ENCODE assay signal across 8 cellular contexts in the genomic region with DNA sequence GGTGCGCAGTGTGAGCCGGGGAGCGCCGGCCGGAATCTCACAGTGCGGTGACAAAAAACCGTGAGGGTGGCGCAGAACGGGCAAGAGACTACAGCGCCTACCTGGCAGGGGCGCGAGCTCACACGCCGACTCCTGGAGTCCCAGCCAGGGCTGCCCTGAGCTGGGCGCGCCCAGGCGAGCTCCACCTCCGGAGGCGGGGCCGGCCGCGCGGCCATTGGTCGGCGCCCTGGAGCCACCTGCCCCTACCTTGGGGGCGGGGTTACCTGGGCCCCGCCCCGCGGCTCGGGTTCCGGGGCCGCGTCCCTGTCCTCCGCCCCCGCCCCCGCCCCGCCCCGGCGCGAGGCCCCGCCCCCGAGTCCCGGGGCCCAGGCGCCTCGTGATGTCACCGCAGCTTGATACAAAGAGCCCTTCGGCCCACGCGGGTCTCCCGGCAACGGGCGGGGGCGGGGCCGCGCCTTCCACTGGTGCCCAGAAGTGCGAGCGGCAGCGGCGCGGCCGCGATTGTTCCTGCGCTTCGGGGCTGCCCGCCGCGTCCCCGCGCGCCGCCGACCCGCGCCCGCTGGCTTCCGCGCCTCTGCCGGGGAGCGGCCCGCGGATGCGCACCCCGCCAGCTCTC.
DNase-seq lines count a peak whose midpoint lies in the region; ATAC-seq, FAIRE-seq and TF ChIP-seq lines count a peak whose summit lies in the region.

No MANE protein-coding gene starts in this region.

- FAIRE-seq in GM19239 (lab: Jason Lieb, UNC), result peak; percentile 70

- DNase-seq in AG10803 (ENCODE audit: low read depth) (peak; percentile 9), GM19239 (ENCODE audit: insufficient read length, low spot score) (peak; percentile 96), NCI-H524 treated with DMSO at 0.1 percent for 48 hours (lab: John Stamatoyannopoulos, UW) (peak; percentile 33), memory B cell (ENCODE audit: low spot score in 2 of 2) (peak; percentile 86 to 90)
- peak; percentile 94 for DNase-seq in activated CD4-positive, alpha-beta memory T cell treated with anti-CD3 and anti-CD28 coated beads for 36 hours
- DNase-seq in stimulated activated CD4-positive, alpha-beta T cell treated with anti-CD3 and anti-CD28 coated beads, TNF-alpha, amount 100 ng/mL, for 48 hours (ENCODE audit: low read depth in 3 of 3), result peak; percentile 83 to 92 (median 86)

- peak; percentile 59 for ATAC-seq in HG03439 (IDR thresholded peaks at IDR 0.05; ENCODE audit: unreplicated experiment)
- peak; percentile 78 for ATAC-seq in memory B cell (ENCODE audit: low read depth)

- H3K36me3 ChIP-seq in duodenal mucosa (ENCODE audit: control insufficient read depth in 1 of 2, insufficient read depth in 2 of 2, low read length in 2 of 2), result no peaks in the 10 kb centered on the region

- H3K27ac Mint-ChIP-seq in activated CD4-positive, alpha-beta memory T cell treated with anti-CD3 and anti-CD28 coated beads for 36 hours, result peak overlapping the region; percentile 66
- H3K27ac Mint-ChIP-seq in memory B cell, result peak overlapping the region; percentile 96

- CTCF ChIA-PET in activated CD4-positive, alpha-beta memory T cell treated with anti-CD3 and anti-CD28 coated beads for 36 hours (lab: Charles Lee), result interaction anchor here (0.6 to 4.2 kb wide), 11 partner anchors 12 to 355 kb away, joined by 3 to 28 read pairs (median 4); a partner anchor contains a TSS

- peaks cover 48% of the 10 kb centered on the region for H3K4me1 Mint-ChIP-seq in activated CD4-positive, alpha-beta memory T cell treated with anti-CD3 and anti-CD28 coated beads for 36 hours (ENCODE audit: low read depth)
- H3K4me1 Mint-ChIP-seq in memory B cell, result peaks cover 47% of the 10 kb centered on the region

- intact Hi-C loops in activated CD4-positive, alpha-beta memory T cell treated with anti-CD3 and anti-CD28 coated beads for 36 hours (cut with micrococcal nuclease), result loop anchor here (5.0 kb wide), 1 partner anchor 35 kb away; no protein-coding TSS in a partner anchor

- no peaks in the 10 kb centered on the region for H3K9me3 ChIP-seq in duodenal mucosa (ENCODE audit: control insufficient read depth in 1 of 2, low read length in 2 of 2)

- no peaks in the 10 kb centered on the region for H3K9me3 Mint-ChIP-seq in activated CD4-positive, alpha-beta memory T cell treated with anti-CD3 and anti-CD28 coated beads for 36 hours
- no peaks in the 10 kb centered on the region for H3K9me3 Mint-ChIP-seq in memory B cell

- H3K4me3 ChIP-seq in AG10803 (ENCODE audit: low read length) (no peak overlapping the region; the same call in 1 of the 2 replicates), duodenal mucosa (ENCODE audit: low read depth in 1 of 2, low read length in 2 of 2) (peak overlapping the region; percentile 75 to 86)

- peaks cover 40 to 52% of the 10 kb centered on the region in 2 donors for H3K4me1 ChIP-seq in duodenal mucosa (ENCODE audit: control insufficient read depth in 1 of 2, insufficient read depth in 2 of 2, low read length in 2 of 2)

- no peaks in the 10 kb centered on the region for H3K36me3 Mint-ChIP-seq in activated CD4-positive, alpha-beta memory T cell treated with anti-CD3 and anti-CD28 coated beads for 36 hours
- H3K36me3 Mint-ChIP-seq in memory B cell, result no peaks in the 10 kb centered on the region

- H3K9ac ChIP-seq in duodenal mucosa (ENCODE audit: low read depth in 1 of 2, low read length in 2 of 2), result peak overlapping the region; percentile 54 to 89

- TF ChIP-seq CTCF in AG10803 (conservative IDR thresholded peaks at IDR 0.05; ENCODE audit: low read length), result no peak

- peak overlapping the region; percentile 80 for H3K4me3 Mint-ChIP-seq in activated CD4-positive, alpha-beta memory T cell treated with anti-CD3 and anti-CD28 coated beads for 36 hours
- H3K4me3 Mint-ChIP-seq in memory B cell, result peak overlapping the region; percentile 95

- no peaks in the 10 kb centered on the region for H3K27me3 ChIP-seq in duodenal mucosa (ENCODE audit: control insufficient read depth in 1 of 2, insufficient read depth in 2 of 2, low read length in 2 of 2)

- H3K27ac ChIP-seq in duodenal mucosa (ENCODE audit: low read depth, low read length), result peak overlapping the region; percentile 90

- H3K27me3 Mint-ChIP-seq in activated CD4-positive, alpha-beta memory T cell treated with anti-CD3 and anti-CD28 coated beads for 36 hours, result no peaks in the 10 kb centered on the region
- H3K27me3 Mint-ChIP-seq in memory B cell, result no peaks in the 10 kb centered on the region

- POLR2A ChIA-PET in activated CD4-positive, alpha-beta memory T cell treated with anti-CD3 and anti-CD28 coated beads for 36 hours (lab: Charles Lee), result interaction anchor here (1.0 to 3.8 kb wide), 4 partner anchors 11 to 110 kb away, joined by 3 to 39 read pairs (median 8); no protein-coding TSS in a partner anchor

Comparison
In these comparisons a context has a peak if more than half of its experiments do, and no peak if none do; other contexts are left out.
1. DNase-seq: peak in every context shown above with its lines; median percentile 96 in GM19239; 94 in activated CD4-positive, alpha-beta memory T cell treated with anti-CD3 and anti-CD28 coated beads for 36 hours; 88 in memory B cell; 86 in stimulated activated CD4-positive, alpha-beta T cell treated with anti-CD3 and anti-CD28 coated beads, TNF-alpha, amount 100 ng/mL, for 48 hours; 33 in NCI-H524 treated with DMSO at 0.1 percent for 48 hours; 9 in AG10803.